Comparison of ENCODE assay signal across 9 cellular contexts in genomic region chr6:7468382-7469081, GRCh38.
DNase-seq lines count a peak whose midpoint lies in the region; ATAC-seq and TF ChIP-seq lines count a peak whose summit lies in the region.
"Had no signal": no experiment of that assay in that cellular context is flagged by ENCODE, and none has a peak within 500 bp of the region (broad histone marks: within the 10 kb centered on the region; RNA-seq: fewer than 3 reads in every experiment).

No MANE protein-coding gene starts in this region.

- H3K36me3 ChIP-seq in WERI-Rb-1 (no peaks in the 10 kb centered on the region), testis (ENCODE audit: low read depth, missing control alignments) (no peaks in the 10 kb centered on the region)

- ATAC-seq in HG03097 (IDR thresholded peaks at IDR 0.05; ENCODE audit: low FRiP score, unreplicated experiment) = no peak

- H3K9me3 ChIP-seq in WERI-Rb-1 (ENCODE audit: severe bottlenecking) (no peaks in the 10 kb centered on the region), testis (no peaks in the 10 kb centered on the region)

- intact Hi-C loops in testis (cut with DNase I; ENCODE audit: low total_unique reads) = no loop called here

- TF ChIP-seq POLR2A in testis (IDR thresholded peaks at IDR 0.05) = no peak

- peak overlapping the region; percentile 20 for H3K4me3 ChIP-seq in WERI-Rb-1 (ENCODE audit: low read depth, low read length)
- peak overlapping the region; percentile 1 to 9 for H3K4me3 ChIP-seq in testis

- 3% methylated on average over 19 to 21 of the region's 21 CpGs for WGBS in testis, 2 donors

- H3K27me3 ChIP-seq in WERI-Rb-1 (ENCODE audit: insufficient read depth, low read depth, severe bottlenecking) (no peaks in the 10 kb centered on the region), testis (no peaks in the 10 kb centered on the region)

- H3K27ac ChIP-seq in WERI-Rb-1 = no peak overlapping the region
- H3K27ac ChIP-seq in testis = no peak overlapping the region

- no peaks in the 10 kb centered on the region for H3K4me1 ChIP-seq in testis

- no peak for TF ChIP-seq CTCF in WERI-Rb-1 (IDR thresholded peaks at IDR 0.05; ENCODE audit: low read depth, low read length)
- no peak for TF ChIP-seq CTCF in testis (IDR thresholded peaks at IDR 0.05)

- DNase-seq in activated T-cell treated with anti-CD3 and anti-CD28 coated beads for 4 hours = peak; percentile 4
- DNase-seq in activated T-cell treated with anti-CD3 and anti-CD28 coated beads, Interleukin-2, amount 50 U/mL, for 1 hour = no peak
- peak; percentile 31 for DNase-seq in WERI-Rb-1
- peak; percentile 84 for DNase-seq in hepatic stellate cell (ENCODE audit: low spot score)
- peak; percentile 82 for DNase-seq in testis
- DNase-seq in cortex of kidney (lab: John Stamatoyannopoulos, UW) = no peak
- DNase-seq in stimulated activated naive CD4-positive, alpha-beta T cell treated with Interleukin-2 at 50 U/mL for 16 hours (lab: John Stamatoyannopoulos, UW) = no peak
- DNase-seq: activated B cell treated with CpG ODN at 0.5 μM for 24 hours had no signal

Comparison
In these comparisons a context has a peak if more than half of its experiments do, and no peak if none do; other contexts are left out.
1. DNase-seq: peak in activated T-cell treated with anti-CD3 and anti-CD28 coated beads for 4 hours (single experiment), WERI-Rb-1 (single experiment), hepatic stellate cell (single experiment) and testis (single experiment); none in activated T-cell treated with anti-CD3 and anti-CD28 coated beads, Interleukin-2, amount 50 U/mL, for 1 hour (single experiment), cortex of kidney (single experiment) and stimulated activated naive CD4-positive, alpha-beta T cell treated with Interleukin-2 at 50 U/mL for 16 hours (single experiment).